Comparison of ENCODE assay signal across 26 cellular contexts in genomic region chr7:132112111-132112510, GRCh38.
DNase-seq lines count a peak whose midpoint lies in the region; ATAC-seq and TF ChIP-seq lines count a peak whose summit lies in the region.
"Had no signal": no experiment of that assay in that cellular context is flagged by ENCODE, and none has a peak within 500 bp of the region (broad histone marks: within the 10 kb centered on the region; RNA-seq: fewer than 3 reads in every experiment).

No MANE protein-coding gene starts in this region.

- TF ChIP-seq POLR2A in vagina (IDR thresholded peaks at IDR 0.05), result no peak

- no peaks in the 10 kb centered on the region for H3K36me3 Mint-ChIP-seq in type B pancreatic cell
- H3K36me3 Mint-ChIP-seq: CD4-positive, CD25-positive, alpha-beta regulatory T cell had no signal

- intact Hi-C loops in vagina (cut with DNase I), result no loop called here

- no peaks in the 10 kb centered on the region for H3K36me3 ChIP-seq in vagina
- H3K36me3 ChIP-seq: BLaER1, SJSA1 had no signal

- peak overlapping the region; percentile 61 for H3K27ac Mint-ChIP-seq in type B pancreatic cell
- H3K27ac Mint-ChIP-seq: CD4-positive, CD25-positive, alpha-beta regulatory T cell had no signal

- no peaks in the 10 kb centered on the region for H3K4me1 ChIP-seq in vagina
- H3K4me1 ChIP-seq: SJSA1 had no signal

- H3K4me3 Mint-ChIP-seq in type B pancreatic cell, result no peak overlapping the region
- H3K4me3 Mint-ChIP-seq: CD4-positive, CD25-positive, alpha-beta regulatory T cell had no signal

- no peak overlapping the region for H3K4me3 ChIP-seq in vagina
- H3K4me3 ChIP-seq: BLaER1, GM12878, SJSA1 had no signal

- H3K4me1 Mint-ChIP-seq in type B pancreatic cell (ENCODE audit: unreplicated experiment), result peaks cover 20% of the 10 kb centered on the region
- H3K4me1 Mint-ChIP-seq: CD4-positive, CD25-positive, alpha-beta regulatory T cell had no signal

- DNase-seq in DMS79 treated with DMSO at 0.1 percent for 48 hours (lab: John Stamatoyannopoulos, UW) (peak; percentile 48), DMS79 (lab: John Stamatoyannopoulos, UW) (no peak), SK-N-DZ (ENCODE audit: low spot score) (peak; percentile 94), mesenteric fat pad (ENCODE audit: low spot score) (peak; percentile 71), type B pancreatic cell (ENCODE audit: extremely low spot score, unreplicated experiment) (no peak), vagina (ENCODE audit: extremely low spot score in 2 of 2) (no peak), omental fat pad (ENCODE audit: low spot score) (no peak)
- DNase-seq: 8988T; ACHN; CD4-positive, CD25-positive, alpha-beta regulatory T cell; DMS153; EL; GDM1; NCI-H1048; NCI-H1417 treated with DMSO at 0.1 percent for 48 hours; NCI-H1694 treated with DMSO at 0.1 percent for 48 hours; NCI-H2081; NCI-H2171 treated with DMSO at 0.1 percent for 48 hours; NCI-H526; NCI-H82; NK-92 treated with Interleukin-12 subunit alpha and Interleukin-12 subunit beta, amount 100 ng/mL, for 24 hours; PC-3 had no signal

- TF ChIP-seq CTCF in type B pancreatic cell (conservative IDR thresholded peaks at IDR 0.05) (no peak), vagina (IDR thresholded peaks at IDR 0.05) (no peak), omental fat pad (IDR thresholded peaks at IDR 0.05) (no peak)

- H3K9me3 Mint-ChIP-seq in type B pancreatic cell, result no peaks in the 10 kb centered on the region

- no peak for ATAC-seq in omental fat pad (ENCODE audit: low FRiP score)
- ATAC-seq: GM12878, PC-3, Right ventricle myocardium inferior had no signal

- H3K27ac ChIP-seq in vagina, result no peak overlapping the region
- H3K27ac ChIP-seq: BLaER1, SJSA1 had no signal

- no peaks in the 10 kb centered on the region for H3K27me3 Mint-ChIP-seq in type B pancreatic cell

- H3K27me3 ChIP-seq in vagina, result no peaks in the 10 kb centered on the region
- H3K27me3 ChIP-seq: BLaER1 had no signal

- no peaks in the 10 kb centered on the region for H3K9me3 ChIP-seq in vagina
- H3K9me3 ChIP-seq: BLaER1, SJSA1 had no signal

Comparison
In these comparisons a context has a peak if more than half of its experiments do, and no peak if none do; other contexts are left out.
1. DNase-seq: peak in DMS79 treated with DMSO at 0.1 percent for 48 hours (single experiment), SK-N-DZ (single experiment) and mesenteric fat pad (single experiment); none in DMS79 (single experiment), type B pancreatic cell (single experiment), vagina (0 of 2) and omental fat pad (single experiment).